17 cellular contexts compared by ENCODE assay signal in the genomic region with DNA sequence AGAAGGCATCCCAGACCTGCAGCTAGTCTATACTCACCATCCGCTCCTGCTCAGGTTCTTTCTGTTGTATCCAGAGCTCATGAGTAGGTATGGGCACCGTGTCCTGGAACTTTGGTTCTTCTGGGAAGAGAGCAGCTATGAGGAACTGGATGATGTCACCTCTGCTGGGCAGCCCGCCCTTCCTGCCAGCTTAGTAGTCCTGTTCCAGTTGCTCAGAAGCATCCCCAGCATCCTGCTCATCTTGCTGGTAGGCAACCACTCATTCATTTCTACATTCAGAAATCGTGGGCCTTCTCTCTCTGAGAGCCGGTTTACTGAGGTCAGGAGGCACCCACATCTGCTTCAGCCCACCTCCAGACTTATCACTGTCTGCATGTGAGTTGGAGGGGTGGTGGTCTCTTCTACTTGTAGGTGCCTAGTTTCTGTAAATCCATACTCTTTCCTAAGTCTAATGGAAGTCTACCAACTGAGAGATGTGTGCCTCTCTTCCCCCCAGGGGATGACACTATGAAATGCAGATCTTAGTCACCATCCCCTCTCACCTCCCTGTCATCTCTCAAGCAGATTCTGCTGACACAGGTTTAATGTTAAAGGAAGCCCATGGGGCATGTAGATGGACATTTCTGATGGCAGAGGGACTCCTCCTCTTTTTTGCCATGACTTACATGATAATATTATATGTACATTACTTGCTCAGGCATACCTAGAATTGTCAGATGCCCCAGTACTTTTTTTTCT. TPM values are rescaled to one million over a fixed set of nuclear protein-coding genes. Genes with fewer than 3 reads are reported as not detected.
DNase-seq lines count a peak whose midpoint lies in the region; FAIRE-seq and TF ChIP-seq lines count a peak whose summit lies in the region.
"Had no signal": no experiment of that assay in that cellular context is flagged by ENCODE, and none has a peak within 500 bp of the region (broad histone marks: within the 10 kb centered on the region; RNA-seq: fewer than 3 reads in every experiment).

No MANE protein-coding gene starts in this region.

- H3K9me3 ChIP-seq in keratinocyte (ENCODE audit: control insufficient read depth, low read depth, low read length): no peaks in the 10 kb centered on the region
- H3K9me3 ChIP-seq: thoracic aorta had no signal

- no peaks in the 10 kb centered on the region for H3K9me1 ChIP-seq in keratinocyte (ENCODE audit: control insufficient read depth, extremely low read depth, insufficient read depth, low read length)

- no peak overlapping the region for H3K4me3 ChIP-seq in keratinocyte (ENCODE audit: control insufficient read depth in 2 of 3, extremely low read depth in 1 of 3, insufficient read depth in 2 of 3, low read depth in 1 of 3, low read length in 3 of 3)
- H3K4me3 ChIP-seq: skin epidermis, thoracic aorta had no signal

- H3K36me3 ChIP-seq in keratinocyte (ENCODE audit: control insufficient read depth in 2 of 2, extremely low read depth in 1 of 2, insufficient read depth in 2 of 2, low read length in 2 of 2): no peaks in the 10 kb centered on the region
- H3K36me3 ChIP-seq: thoracic aorta had no signal

- dilution Hi-C loops in keratinocyte (cut with MboI; ENCODE audit: extremely low pct_ligation_motif_present, low sequenced_read_pairs): no loop called here

- TF ChIP-seq CTCF in RWPE1 (conservative IDR thresholded peaks at IDR 0.05; ENCODE audit: low read depth) (no peak), keratinocyte (optimal IDR thresholded peaks at IDR 0.05 in 1 of 3, IDR thresholded peaks at IDR 0.05 in 1 of 3, conservative IDR thresholded peaks at IDR 0.05 in 1 of 3; ENCODE audit: extremely low read depth in 1 of 3, insufficient read depth in 2 of 3, low read length in 3 of 3) (no peak)

- peak; percentile 60 for FAIRE-seq in keratinocyte (lab: Jason Lieb, UNC)

- H4K20me1 ChIP-seq in keratinocyte (ENCODE audit: control insufficient read depth, extremely low read depth, insufficient read depth, low read length): no peaks in the 10 kb centered on the region

- no peak overlapping the region for H2AFZ ChIP-seq in keratinocyte (ENCODE audit: control insufficient read depth, low read length)

- H3K27me3 ChIP-seq in keratinocyte (ENCODE audit: control insufficient read depth, extremely low read depth, insufficient read depth, low read length): no peaks in the 10 kb centered on the region

- peaks cover 35% of the 10 kb centered on the region for H3K4me1 ChIP-seq in keratinocyte (ENCODE audit: control insufficient read depth, extremely low read depth, insufficient read depth, low read length)

- H3K27ac ChIP-seq in RWPE1 (no peak overlapping the region), keratinocyte (ENCODE audit: control insufficient read depth, insufficient read depth, low read length) (no peak overlapping the region)
- H3K27ac ChIP-seq: skin epidermis, thoracic aorta, VCaP had no signal

- POLR2A ChIA-PET in RWPE1 (lab: Yijun Ruan, JAX; ENCODE audit: low non-redundant PET): no interaction called here

- peak; percentile 43 for DNase-seq in AG20443 (ENCODE audit: low spot score)
- DNase-seq in EL: peak; percentile 48
- DNase-seq in RWPE1 (ENCODE audit: low spot score): peak; percentile 8
- no peak for DNase-seq in keratinocyte (ENCODE audit: low read depth, low spot score)
- no peak for DNase-seq in anterior cingulate cortex (lab: John Stamatoyannopoulos, UW)
- no peak for DNase-seq in HuH-7 (ENCODE audit: low spot score)
- DNase-seq in COLO829 (ENCODE audit: low spot score): no peak
- DNase-seq: activated CD8-positive, alpha-beta T cell treated with anti-CD3 and anti-CD28 coated beads, Interleukin-2, amount 10 ng/mL, durations not matched to agents 7 days and 5 days; activated T-cell treated with anti-CD3 and anti-CD28 coated beads, Interleukin-2, amount 50 U/mL, for 4 hours; Karpas-422; NCI-H1092; NCI-H2029 treated with DMSO at 0.1 percent for 48 hours; stimulated activated naive B cell treated with anti-CD40 and anti-IgM and Interleukin-4, amounts not matched to agents 10 μg/mL and 1 μg/mL and 100 μg/mL, for 72 hours; T-helper 2 cell had no signal

- no peak overlapping the region for H3K9ac ChIP-seq in keratinocyte (ENCODE audit: control insufficient read depth, extremely low read depth, insufficient read depth, low read length)

- no peaks in the 10 kb centered on the region for H3K79me2 ChIP-seq in keratinocyte (ENCODE audit: control insufficient read depth, insufficient read depth, low read length)

- no peak overlapping the region for H3K4me2 ChIP-seq in keratinocyte (ENCODE audit: control insufficient read depth, extremely low read depth, insufficient read depth, low read depth, low read length)

- CTCF ChIA-PET in RWPE1 (lab: Yijun Ruan, JAX): no interaction called here

RNA-seq across cellular contexts. Expression of a gene that starts 29.6 kb away (rescaled TPM):
- polyA plus RNA-seq in keratinocyte: 3.5 to 6.3 TPM (median 4.1 TPM) in 3 replicates
- 0.40 TPM for polyA plus RNA-seq in keratinocyte (2011; ENCODE audit: low read depth)
- 1.8 and 2.4 TPM in 2 replicates for polyA plus RNA-seq in keratinocyte (2011; cell fraction: cytosol; rRNA removed)
- 7.1 and 8.3 TPM in 2 replicates for polyA plus RNA-seq in keratinocyte (2011; cell fraction: nucleus; rRNA removed)
- 0.59 and 5.2 TPM in 2 replicates for polyA plus RNA-seq in keratinocyte (2012; ENCODE audit: low replicate concordance)
- polyA minus RNA-seq in keratinocyte: 9.2 to 15.3 TPM (median 9.9 TPM) in 3 replicates
- polyA minus RNA-seq in keratinocyte (2011; cell fraction: cytosol; rRNA and poly(A)+ RNA removed): 7.9 TPM
- polyA minus RNA-seq in keratinocyte (2011; cell fraction: nucleus; rRNA and poly(A)+ RNA removed): 8.3 and 8.9 TPM in 2 replicates

Comparison
In these comparisons a context has a peak if more than half of its experiments do, and no peak if none do; other contexts are left out.
1. DNase-seq: peak in AG20443 (single experiment), EL (single experiment) and RWPE1 (single experiment); none in keratinocyte (single experiment), anterior cingulate cortex (0 of 58), HuH-7 (single experiment) and COLO829 (single experiment).